Comparison of ENCODE assay signal across 1 cellular context in the genomic region with DNA sequence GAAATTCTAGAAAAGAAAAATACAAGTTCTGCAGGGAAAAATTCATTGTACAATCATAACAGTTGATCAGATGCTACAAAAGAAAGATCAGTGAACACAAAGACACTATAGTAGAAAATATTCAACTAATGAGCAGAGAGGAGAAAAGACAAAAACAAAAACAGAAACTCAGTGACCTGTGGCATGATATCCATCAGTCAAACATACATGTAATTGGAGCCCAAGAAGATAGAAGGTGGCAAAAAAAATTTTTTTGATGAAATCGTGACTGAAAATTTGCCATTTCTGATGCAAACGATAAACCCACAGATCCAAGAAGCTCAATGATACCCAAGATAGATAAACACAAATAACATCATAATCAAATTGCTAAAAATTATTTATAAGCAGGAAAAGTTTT.
TF ChIP-seq lines count a peak whose summit lies in the region.

No MANE protein-coding gene starts in this region.

TF ChIP-seq in A549, 52 proteins besides CTCF, POLR2A, EP300 and RAD21 (continued from another document):
- TF ChIP-seq, protein P1, sequence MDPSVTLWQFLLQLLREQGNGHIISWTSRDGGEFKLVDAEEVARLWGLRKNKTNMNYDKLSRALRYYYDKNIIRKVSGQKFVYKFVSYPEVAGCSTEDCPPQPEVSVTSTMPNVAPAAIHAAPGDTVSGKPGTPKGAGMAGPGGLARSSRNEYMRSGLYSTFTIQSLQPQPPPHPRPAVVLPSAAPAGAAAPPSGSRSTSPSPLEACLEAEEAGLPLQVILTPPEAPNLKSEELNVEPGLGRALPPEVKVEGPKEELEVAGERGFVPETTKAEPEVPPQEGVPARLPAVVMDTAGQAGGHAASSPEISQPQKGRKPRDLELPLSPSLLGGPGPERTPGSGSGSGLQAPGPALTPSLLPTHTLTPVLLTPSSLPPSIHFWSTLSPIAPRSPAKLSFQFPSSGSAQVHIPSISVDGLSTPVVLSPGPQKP (IDR thresholded peaks at IDR 0.05; ENCODE audit: low read depth, low read length) = no peak
- no peak for TF ChIP-seq KDM5A (IDR thresholded peaks at IDR 0.05)
- TF ChIP-seq PHF8 (IDR thresholded peaks at IDR 0.05; ENCODE audit: borderline replicate concordance, low read depth) = no peak
- TF ChIP-seq, protein P2, sequence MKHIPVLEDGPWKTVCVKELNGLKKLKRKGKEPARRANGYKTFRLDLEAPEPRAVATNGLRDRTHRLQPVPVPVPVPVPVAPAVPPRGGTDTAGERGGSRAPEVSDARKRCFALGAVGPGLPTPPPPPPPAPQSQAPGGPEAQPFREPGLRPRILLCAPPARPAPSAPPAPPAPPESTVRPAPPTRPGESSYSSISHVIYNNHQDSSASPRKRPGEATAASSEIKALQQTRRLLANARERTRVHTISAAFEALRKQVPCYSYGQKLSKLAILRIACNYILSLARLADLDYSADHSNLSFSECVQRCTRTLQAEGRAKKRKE (CRISPR knock-in tag; IDR thresholded peaks at IDR 0.05; ENCODE audit: low read depth) = no peak
- TF ChIP-seq KDM1A (IDR thresholded peaks at IDR 0.05; ENCODE audit: low read depth) = no peak
- no peak for TF ChIP-seq JUNB (IDR thresholded peaks at IDR 0.05)
- TF ChIP-seq MAZ (IDR thresholded peaks at IDR 0.05; ENCODE audit: borderline replicate concordance, low read depth, low read length) = no peak
